In genomic region chr17:13158511-13159240, GRCh38 we compare ENCODE assay signal across 21 cellular contexts.
A peak's percentile ranks its signal among the peaks of the same experiment; 100 is the strongest.
DNase-seq lines count a peak whose midpoint lies in the region; ATAC-seq, FAIRE-seq and TF ChIP-seq lines count a peak whose summit lies in the region.
"Had no signal": no experiment of that assay in that cellular context is flagged by ENCODE, and none has a peak within 500 bp of the region (broad histone marks: within the 10 kb centered on the region; RNA-seq: fewer than 3 reads in every experiment).

No MANE protein-coding gene starts in this region.

- no peak overlapping the region for H2BK120ac ChIP-seq in trophoblast cell (ENCODE audit: insufficient read depth, low read length, poor library complexity)

- ATAC-seq in upper lobe of left lung (ENCODE audit: low FRiP score in 2 of 2) (no peak), HG02798 (IDR thresholded peaks at IDR 0.05; ENCODE audit: poor library complexity, unreplicated experiment) (no peak), left lung (no peak)
- ATAC-seq: GM12878, HCT116 had no signal

- no peak for TF ChIP-seq EP300 in upper lobe of left lung (IDR thresholded peaks at IDR 0.05)

- H2AFZ ChIP-seq in astrocyte (ENCODE audit: low read depth, low read length) (no peak overlapping the region), trophoblast cell (ENCODE audit: insufficient read depth, low read length, poor library complexity) (no peak overlapping the region)

- no peak overlapping the region for H2BK5ac ChIP-seq in trophoblast cell (ENCODE audit: low read depth, low read length, poor library complexity)

- H4K20me1 ChIP-seq in astrocyte (ENCODE audit: insufficient read depth, low read length), result no peaks in the 10 kb centered on the region

- H3K14ac ChIP-seq in trophoblast cell (ENCODE audit: low read length), result no peak overlapping the region

- H3K4me1 ChIP-seq in astrocyte (ENCODE audit: insufficient read depth, low read length) (no peaks in the 10 kb centered on the region), trophoblast cell (ENCODE audit: control insufficient read depth in 1 of 2, insufficient read depth in 2 of 2, low read length in 2 of 2) (no peaks in the 10 kb centered on the region), upper lobe of left lung (no peaks in the 10 kb centered on the region), left lung (no peaks in the 10 kb centered on the region)
- H3K4me1 ChIP-seq: BE2C had no signal

- H3K27ac Mint-ChIP-seq in astrocyte (ENCODE audit: unreplicated experiment), result peak overlapping the region; percentile 10
- H3K27ac Mint-ChIP-seq: CD4-positive, alpha-beta memory T cell had no signal

- no peak overlapping the region for H3K23ac ChIP-seq in trophoblast cell (ENCODE audit: low read length)

- no peak overlapping the region for H4K91ac ChIP-seq in trophoblast cell (ENCODE audit: low read depth, low read length)

- no peaks in the 10 kb centered on the region for H3K36me3 ChIP-seq in astrocyte (ENCODE audit: insufficient read depth, low read length)
- H3K36me3 ChIP-seq in trophoblast cell (ENCODE audit: control insufficient read depth in 1 of 2, insufficient read depth in 2 of 2, low read length in 2 of 2), result no peaks in the 10 kb centered on the region
- H3K36me3 ChIP-seq in upper lobe of left lung, result no peaks in the 10 kb centered on the region
- no peaks in the 10 kb centered on the region for H3K36me3 ChIP-seq in left lung
- H3K36me3 ChIP-seq: BE2C had no signal

- peak overlapping the region; percentile 17 for H3K4me3 Mint-ChIP-seq in astrocyte (ENCODE audit: unreplicated experiment)
- H3K4me3 Mint-ChIP-seq: CD4-positive, alpha-beta memory T cell had no signal

- intact Hi-C loops in left lung (cut with DNase I), result no loop called here

- peaks cover 10% of the 10 kb centered on the region for H3K4me1 Mint-ChIP-seq in astrocyte (ENCODE audit: low read depth, unreplicated experiment)
- H3K4me1 Mint-ChIP-seq: CD4-positive, alpha-beta memory T cell had no signal

- H3K79me1 ChIP-seq in trophoblast cell (ENCODE audit: low read length), result no peaks in the 10 kb centered on the region

- no peak overlapping the region for H3K9ac ChIP-seq in astrocyte (ENCODE audit: low read length)
- H3K9ac ChIP-seq in trophoblast cell (ENCODE audit: low read length), result no peak overlapping the region
- H3K9ac ChIP-seq: KMS-11 had no signal

- TF ChIP-seq CTCF in astrocyte (IDR thresholded peaks at IDR 0.05; ENCODE audit: insufficient read depth, low read depth, low read length) (no peak), upper lobe of left lung (IDR thresholded peaks at IDR 0.05) (no peak), left lung (IDR thresholded peaks at IDR 0.05) (no peak)

- H3K27me3 Mint-ChIP-seq in astrocyte (ENCODE audit: low read depth, unreplicated experiment), result no peaks in the 10 kb centered on the region

- no peaks in the 10 kb centered on the region for H3K36me3 Mint-ChIP-seq in astrocyte (ENCODE audit: low read depth, unreplicated experiment)
- H3K36me3 Mint-ChIP-seq: CD4-positive, alpha-beta memory T cell had no signal

- H3K9me3 ChIP-seq in astrocyte (ENCODE audit: insufficient read depth, low read depth, low read length), result no peaks in the 10 kb centered on the region
- H3K9me3 ChIP-seq in trophoblast cell (ENCODE audit: insufficient read depth, low read depth, low read length), result no peaks in the 10 kb centered on the region
- no peaks in the 10 kb centered on the region for H3K9me3 ChIP-seq in upper lobe of left lung
- no peaks in the 10 kb centered on the region for H3K9me3 ChIP-seq in left lung
- H3K9me3 ChIP-seq: BE2C had no signal

- H3K4me3 ChIP-seq in astrocyte (ENCODE audit: insufficient read depth, low read depth, low read length), result no peak overlapping the region
- no peak overlapping the region for H3K4me3 ChIP-seq in trophoblast cell (ENCODE audit: low read depth, low read length)
- H3K4me3 ChIP-seq in upper lobe of left lung, result no peak overlapping the region
- no peak overlapping the region for H3K4me3 ChIP-seq in left lung
- H3K4me3 ChIP-seq: GM12878 had no signal

- no peaks in the 10 kb centered on the region for H3K27me3 ChIP-seq in astrocyte (ENCODE audit: insufficient read depth, low read length)
- no peaks in the 10 kb centered on the region for H3K27me3 ChIP-seq in trophoblast cell (ENCODE audit: insufficient read depth, low read length)
- H3K27me3 ChIP-seq in upper lobe of left lung, result no peaks in the 10 kb centered on the region
- H3K27me3 ChIP-seq in left lung, result no peaks in the 10 kb centered on the region
- H3K27me3 ChIP-seq: BE2C had no signal

- no peak overlapping the region for H2AK5ac ChIP-seq in trophoblast cell (ENCODE audit: low read length)

- no peak overlapping the region for H3K18ac ChIP-seq in trophoblast cell (ENCODE audit: low read length)

- H2BK12ac ChIP-seq in trophoblast cell (ENCODE audit: low read length), result no peak overlapping the region

- H3K27ac ChIP-seq in astrocyte (ENCODE audit: low read depth, low read length), result no peak overlapping the region
- H3K27ac ChIP-seq in trophoblast cell (ENCODE audit: low read depth, low read length), result no peak overlapping the region
- no peak overlapping the region for H3K27ac ChIP-seq in upper lobe of left lung
- no peak overlapping the region for H3K27ac ChIP-seq in left lung
- H3K27ac ChIP-seq: 22Rv1, C4-2B, KMS-11 had no signal

- H4K8ac ChIP-seq in trophoblast cell (ENCODE audit: low read depth, low read length), result no peak overlapping the region

- no CpG with 5 or more reads among the region's 2 CpGs for WGBS in trophoblast cell (ENCODE audit: extremely low coverage, insufficient coverage, insufficient read length)
- 60 to 61% methylated on average over 2 of the region's 2 CpGs for WGBS in upper lobe of left lung, 2 donors

- H4K12ac ChIP-seq in trophoblast cell (ENCODE audit: low read depth, low read length), result no peak overlapping the region

- FAIRE-seq in astrocyte (lab: Jason Lieb, UNC), result no peak
- FAIRE-seq: D721Med, GM12878, GM18507, H54 had no signal

- H3K4me2 ChIP-seq in astrocyte (ENCODE audit: low read length) (no peak overlapping the region), trophoblast cell (ENCODE audit: low read length) (no peak overlapping the region)
- H3K4me2 ChIP-seq: KMS-11 had no signal

- H3K79me2 ChIP-seq in astrocyte (ENCODE audit: insufficient read depth, low read length) (no peaks in the 10 kb centered on the region), trophoblast cell (ENCODE audit: control insufficient read depth, insufficient read depth, low read length, poor library complexity) (no peaks in the 10 kb centered on the region)

- no peak overlapping the region for H3K4ac ChIP-seq in trophoblast cell (ENCODE audit: low read depth, low read length)

- no peaks in the 10 kb centered on the region for H3K9me3 Mint-ChIP-seq in astrocyte (ENCODE audit: unreplicated experiment)
- H3K9me3 Mint-ChIP-seq: CD4-positive, alpha-beta memory T cell had no signal

- no peak for TF ChIP-seq POLR2A in upper lobe of left lung (IDR thresholded peaks at IDR 0.05)

- DNase-seq in AG08395 (ENCODE audit: low spot score) (peak; percentile 38), EL (peak; percentile 16), astrocyte (ENCODE audit: low read depth) (no peak), trophoblast cell (peak; percentile 61 to 81), upper lobe of left lung (no peak), GDM1 (lab: John Stamatoyannopoulos, UW) (no peak), left lung (no peak)
- DNase-seq: BE2C; CD4-positive, alpha-beta memory T cell; COR-L47; DMS153; DMS79 treated with DMSO at 0.1 percent for 48 hours had no signal

Comparison
In these comparisons a context has a peak if more than half of its experiments do, and no peak if none do; other contexts are left out.
1. DNase-seq: peak in AG08395 (single experiment), EL (single experiment) and trophoblast cell (2 of 2); none in astrocyte (single experiment), upper lobe of left lung (0 of 2), GDM1 (single experiment) and left lung (0 of 2).